ENCODE assay signal across 22 cellular contexts in genomic region chr5:179475211-179475840, GRCh38.
DNase-seq lines count a peak whose midpoint lies in the region; ATAC-seq and TF ChIP-seq lines count a peak whose summit lies in the region.
"Had no signal": no experiment of that assay in that cellular context is flagged by ENCODE, and none has a peak within 500 bp of the region (broad histone marks: within the 10 kb centered on the region; RNA-seq: fewer than 3 reads in every experiment).

No MANE protein-coding gene starts in this region.

- H3K27ac Mint-ChIP-seq in stimulated activated memory B cell treated with anti-CD40 and anti-IgM and Interleukin-4, amounts not matched to agents 10 μg/mL and 1 μg/mL and 100 μg/mL, for 72 hours, result no peak overlapping the region
- H3K27ac Mint-ChIP-seq in chondrocyte (ENCODE audit: unreplicated experiment), result no peak overlapping the region
- H3K27ac Mint-ChIP-seq: HFFc6; naive thymus-derived CD4-positive, alpha-beta T cell had no signal

- TF ChIP-seq CTCF in left lung (IDR thresholded peaks at IDR 0.05), result no peak
- TF ChIP-seq CTCF in spleen (IDR thresholded peaks at IDR 0.05 in 8 of 11, conservative IDR thresholded peaks at IDR 0.05 in 3 of 11), result no peak
- TF ChIP-seq CTCF in chondrocyte (IDR thresholded peaks at IDR 0.05), result no peak

- no peak overlapping the region for H3K4me3 ChIP-seq in left lung
- H3K4me3 ChIP-seq in spleen, result no peak overlapping the region
- H3K4me3 ChIP-seq: left ventricle myocardium inferior, MG63, Peyer's patch, prostate gland, SK-N-MC, transverse colon had no signal

- H3K9me3 Mint-ChIP-seq in stimulated activated memory B cell treated with anti-CD40 and anti-IgM and Interleukin-4, amounts not matched to agents 10 μg/mL and 1 μg/mL and 100 μg/mL, for 72 hours, result peaks cover 2% of the 10 kb centered on the region
- peaks cover 4% of the 10 kb centered on the region for H3K9me3 Mint-ChIP-seq in chondrocyte (ENCODE audit: low read depth)
- H3K9me3 Mint-ChIP-seq: HFFc6 had no signal

- TF ChIP-seq POLR2A in spleen (IDR thresholded peaks at IDR 0.05), result no peak

- DNase-seq in NCI-H2029 (lab: John Stamatoyannopoulos, UW), result peak; percentile 5
- no peak for DNase-seq in NCI-H2029 treated with DMSO at 0.1 percent for 48 hours (lab: John Stamatoyannopoulos, UW)
- DNase-seq in NCI-H524 treated with DMSO at 0.1 percent for 48 hours (lab: John Stamatoyannopoulos, UW), result peak; percentile 40
- peak in 1 of 2 donors; percentile 67 for DNase-seq in left lung
- peak; percentile 76 for DNase-seq in spleen
- DNase-seq in chondrocyte (ENCODE audit: low spot score), result no peak
- DNase-seq: activated gamma-delta T cell; DND-41; foreskin keratinocyte; HFFc6; left ventricle myocardium inferior; MG63; naive thymus-derived CD4-positive, alpha-beta T cell; Peyer's patch; stimulated activated naive CD4-positive, alpha-beta T cell treated with Interleukin-2 at 50 U/mL for 16 hours; T-helper 9 cell; transverse colon had no signal

- intact Hi-C loops in left lung (cut with DNase I), result no loop called here
- intact Hi-C loops in spleen (cut with DNase I; ENCODE audit: low total_unique reads), result no loop called here

- H3K4me1 ChIP-seq in left lung (peaks cover 0 to 2% of the 10 kb centered on the region in 2 donors), spleen (peaks cover 0 to 17% (median 10%) of the 10 kb centered on the region in 6 donors)
- H3K4me1 ChIP-seq: foreskin keratinocyte, left ventricle myocardium inferior, Peyer's patch, prostate gland, transverse colon had no signal

- peak; percentile 27 for ATAC-seq in left lung
- no peak for ATAC-seq in stimulated activated memory B cell treated with anti-CD40 and anti-IgM and Interleukin-4, amounts not matched to agents 10 μg/mL and 1 μg/mL and 100 μg/mL, for 72 hours
- no peak for ATAC-seq in GM18907 (IDR thresholded peaks at IDR 0.05; ENCODE audit: unreplicated experiment)
- ATAC-seq: foreskin keratinocyte; naive thymus-derived CD4-positive, alpha-beta T cell had no signal

- no peaks in the 10 kb centered on the region for H3K4me1 Mint-ChIP-seq in stimulated activated memory B cell treated with anti-CD40 and anti-IgM and Interleukin-4, amounts not matched to agents 10 μg/mL and 1 μg/mL and 100 μg/mL, for 72 hours
- H3K4me1 Mint-ChIP-seq in chondrocyte (ENCODE audit: low read depth), result peaks cover 6% of the 10 kb centered on the region
- H3K4me1 Mint-ChIP-seq: naive thymus-derived CD4-positive, alpha-beta T cell had no signal

- peaks cover 15% of the 10 kb centered on the region for H3K27me3 Mint-ChIP-seq in stimulated activated memory B cell treated with anti-CD40 and anti-IgM and Interleukin-4, amounts not matched to agents 10 μg/mL and 1 μg/mL and 100 μg/mL, for 72 hours
- H3K27me3 Mint-ChIP-seq in chondrocyte (ENCODE audit: low read depth), result peaks cover 3% of the 10 kb centered on the region

- no peaks in the 10 kb centered on the region for H3K36me3 ChIP-seq in left lung
- no peaks in the 10 kb centered on the region for H3K36me3 ChIP-seq in spleen
- H3K36me3 ChIP-seq: left ventricle myocardium inferior, MG63, Peyer's patch, prostate gland, transverse colon had no signal

- WGBS in spleen, 5 donors, result 29 to 38% (median 37%) methylated on average over 20 to 22 of the region's 22 CpGs

- H3K27ac ChIP-seq in left lung (no peak overlapping the region), spleen (peak overlapping the region in 5 of 8 donors; percentile 36 to 64 (median 48))
- H3K27ac ChIP-seq: foreskin keratinocyte, left ventricle myocardium inferior, Peyer's patch, prostate gland, SK-N-MC, transverse colon had no signal

- no peaks in the 10 kb centered on the region for H3K27me3 ChIP-seq in left lung
- peaks cover 0 to 6% (median 0%) of the 10 kb centered on the region in 7 donors for H3K27me3 ChIP-seq in spleen (replicated peaks in 1 of 7)
- H3K27me3 ChIP-seq: foreskin keratinocyte, MG63, Peyer's patch, transverse colon had no signal

- H3K9me3 ChIP-seq in left lung, result no peaks in the 10 kb centered on the region
- no peaks in the 10 kb centered on the region for H3K9me3 ChIP-seq in spleen
- H3K9me3 ChIP-seq: Peyer's patch, prostate gland, transverse colon had no signal

- no peak overlapping the region for H3K4me3 Mint-ChIP-seq in stimulated activated memory B cell treated with anti-CD40 and anti-IgM and Interleukin-4, amounts not matched to agents 10 μg/mL and 1 μg/mL and 100 μg/mL, for 72 hours
- no peak overlapping the region for H3K4me3 Mint-ChIP-seq in chondrocyte (ENCODE audit: unreplicated experiment)
- H3K4me3 Mint-ChIP-seq: HFFc6; naive thymus-derived CD4-positive, alpha-beta T cell had no signal

- H3K36me3 Mint-ChIP-seq in stimulated activated memory B cell treated with anti-CD40 and anti-IgM and Interleukin-4, amounts not matched to agents 10 μg/mL and 1 μg/mL and 100 μg/mL, for 72 hours, result no peaks in the 10 kb centered on the region
- H3K36me3 Mint-ChIP-seq in chondrocyte (ENCODE audit: low read depth), result no peaks in the 10 kb centered on the region
- H3K36me3 Mint-ChIP-seq: CD14-positive monocyte had no signal

Comparison
In these comparisons a context has a peak if more than half of its experiments do, and no peak if none do; other contexts are left out.
1. DNase-seq: peak in NCI-H2029 (single experiment), NCI-H524 treated with DMSO at 0.1 percent for 48 hours (single experiment) and spleen (single experiment); none in NCI-H2029 treated with DMSO at 0.1 percent for 48 hours (single experiment) and chondrocyte (single experiment).
2. H3K27ac ChIP-seq: peak in spleen (5 of 8); none in left lung (0 of 2).